In genomic region chr9:5617749-5618148, GRCh38 we compare ENCODE assay signal across 8 cellular contexts. TPM values are rescaled to one million over a fixed set of nuclear protein-coding genes. Genes with fewer than 3 reads are reported as not detected.
DNase-seq lines count a peak whose midpoint lies in the region; ATAC-seq, FAIRE-seq and TF ChIP-seq lines count a peak whose summit lies in the region.

No MANE protein-coding gene starts in this region.

- H3K27ac ChIP-seq in A549 (no peak overlapping the region), H9 (ENCODE audit: insufficient read length, low read depth, low read length) (no peak overlapping the region), hepatocyte (no peak overlapping the region)

- no peak for TF ChIP-seq RAD21 in A549 (conservative IDR thresholded peaks at IDR 0.05 in 1 of 2, IDR thresholded peaks at IDR 0.05 in 1 of 2)

- no peak overlapping the region for H2AK5ac ChIP-seq in H9 (ENCODE audit: insufficient read length, low read length)

- H3K9me3 Mint-ChIP-seq in H9: no peaks in the 10 kb centered on the region

- H2AFZ ChIP-seq in H9 (ENCODE audit: low read length) (no peak overlapping the region), hepatocyte (no peak overlapping the region)

- no peak overlapping the region for H4K5ac ChIP-seq in H9 (ENCODE audit: insufficient read length, low read depth, low read length)

- H4K20me1 ChIP-seq in H9 (ENCODE audit: control insufficient read depth, insufficient read depth, insufficient read length): no peaks in the 10 kb centered on the region
- H4K20me1 ChIP-seq in hepatocyte (ENCODE audit: insufficient read depth, poor library complexity, severe bottlenecking): no peaks in the 10 kb centered on the region

- H3K27me3 ChIP-seq in H9 (ENCODE audit: insufficient read depth, low read length) (no peaks in the 10 kb centered on the region), hepatocyte (no peaks in the 10 kb centered on the region)

- H3K36me3 Mint-ChIP-seq in H9 (ENCODE audit: insufficient read depth in 1 of 3, low read depth in 3 of 3): no peaks in the 10 kb centered on the region

- H3K56ac ChIP-seq in H9 (ENCODE audit: insufficient read length, low read depth, low read length): no peak overlapping the region

- no peaks in the 10 kb centered on the region for H3K23me2 ChIP-seq in H9 (ENCODE audit: insufficient read length, low read depth, low read length, poor library complexity, severe bottlenecking)

- H4K8ac ChIP-seq in H9 (replicated peaks; ENCODE audit: insufficient read length, low read depth, low read length): no peak overlapping the region

- H3K4me3 Mint-ChIP-seq in H9: no peak overlapping the region

- no peaks in the 10 kb centered on the region for H3K36me3 ChIP-seq in hepatocyte (replicated peaks; ENCODE audit: insufficient read depth, low read depth)

- H2BK120ac ChIP-seq in H9 (ENCODE audit: low read depth, low read length, poor library complexity, severe bottlenecking): no peak overlapping the region

- no peak overlapping the region for H3K18ac ChIP-seq in H9 (ENCODE audit: insufficient read length, low read depth, low read length)

- H2BK12ac ChIP-seq in H9 (ENCODE audit: insufficient read length, low read depth, low read length): no peak overlapping the region

- H3K27ac Mint-ChIP-seq in H9: no peak overlapping the region

- H3K4me1 ChIP-seq in A549: peaks cover 27% of the 10 kb centered on the region
- H3K4me1 ChIP-seq in H9 (ENCODE audit: insufficient read depth, low read length): no peaks in the 10 kb centered on the region
- no peaks in the 10 kb centered on the region for H3K4me1 ChIP-seq in hepatocyte (ENCODE audit: insufficient read depth)

- H3K9ac ChIP-seq in H9 (ENCODE audit: extremely low read depth, insufficient read length, low read length): no peak overlapping the region

- no peak overlapping the region for H2BK20ac ChIP-seq in H9 (ENCODE audit: low read depth, low read length, poor library complexity, severe bottlenecking)

- no peaks in the 10 kb centered on the region for H3K79me1 ChIP-seq in H9 (ENCODE audit: insufficient read depth, low read depth, low read length, poor library complexity, severe bottlenecking)

- no peak overlapping the region for H2BK5ac ChIP-seq in H9 (ENCODE audit: insufficient read length, low read length)

- no peak overlapping the region for H3T11ph ChIP-seq in H9 (ENCODE audit: low read length)

- no peak overlapping the region for H3K23ac ChIP-seq in H9 (ENCODE audit: insufficient read length, low read depth, low read length)

- H3K27me3 Mint-ChIP-seq in H9 (ENCODE audit: low read depth): no peaks in the 10 kb centered on the region

- H3K14ac ChIP-seq in H9 (ENCODE audit: insufficient read depth, low read length): no peak overlapping the region

- peak; percentile 18 for FAIRE-seq in A549 (lab: Jason Lieb, UNC)

- no peak overlapping the region for H4K91ac ChIP-seq in H9 (ENCODE audit: insufficient read length, low read depth, low read length)

- H3K79me2 ChIP-seq in H9 (ENCODE audit: insufficient read depth, low read length) (0 out of 2 replicates have a peak, but pooled peaks cover 1% of the 10 kb centered on the region), hepatocyte (no peaks in the 10 kb centered on the region)

- H3K9me3 ChIP-seq in A549 (no peaks in the 10 kb centered on the region), H9 (ENCODE audit: control insufficient read depth, low read depth, low read length) (no peaks in the 10 kb centered on the region), hepatocyte (ENCODE audit: low read depth) (no peaks in the 10 kb centered on the region)

- no peaks in the 10 kb centered on the region for H3K9me2 ChIP-seq in hepatocyte (replicated peaks; ENCODE audit: insufficient read depth)

- H3K4me3 ChIP-seq in A549 (no peak overlapping the region), hepatocyte (no peak overlapping the region)

- TF ChIP-seq EP300 in A549 (IDR thresholded peaks at IDR 0.05): no peak

- H3K4me1 Mint-ChIP-seq in H9: peaks cover 7 to 10% of the 10 kb centered on the region in 2 experiments

- CTCF ChIA-PET in A549 (lab: Yijun Ruan, JAX): interaction anchor here (0.6 kb wide), 1 partner anchor 17 kb away, joined by 3 read pairs; no protein-coding TSS in a partner anchor

- TF ChIP-seq CTCF in A549 (IDR thresholded peaks at IDR 0.05) (no peak), H9 (conservative IDR thresholded peaks at IDR 0.05) (no peak), hepatocyte (IDR thresholded peaks at IDR 0.05; ENCODE audit: poor library complexity) (no peak)

- POLR2A ChIA-PET in A549 (lab: Yijun Ruan, JAX): no interaction called here

- no peak for ATAC-seq in A549
- peak; percentile 94 for ATAC-seq in GM19025 (IDR thresholded peaks at IDR 0.05; ENCODE audit: low read depth, unreplicated experiment)
- ATAC-seq in HG03039 (IDR thresholded peaks at IDR 0.05; ENCODE audit: unreplicated experiment): peak; percentile 79

- no peak overlapping the region for H3K4ac ChIP-seq in H9 (ENCODE audit: low read depth, low read length)

- no peak overlapping the region for H2BK15ac ChIP-seq in H9 (ENCODE audit: low read depth, low read length)

- TF ChIP-seq POLR2A in A549 (IDR thresholded peaks at IDR 0.05; ENCODE audit: low read length): no peak

- no peak for DNase-seq in A549 (ENCODE audit: low read depth in 1 of 2, low spot score in 1 of 2)
- peak; percentile 57 for DNase-seq in SIG-M5 (lab: John Stamatoyannopoulos, UW)
- no peak for DNase-seq in H9
- no peak for DNase-seq in hepatocyte (ENCODE audit: low spot score)
- DNase-seq in NCI-H2196 (lab: John Stamatoyannopoulos, UW; ENCODE audit: unreplicated experiment): no peak
- no peak for DNase-seq in midbrain (lab: John Stamatoyannopoulos, UW)

- H3K4me2 ChIP-seq in A549 (no peak overlapping the region), H9 (ENCODE audit: insufficient read depth, insufficient read length, low read length) (no peak overlapping the region), hepatocyte (no peak overlapping the region)

TF ChIP-seq in A549, 52 proteins besides CTCF, POLR2A, EP300 and RAD21 (continues in another document):
- TF ChIP-seq USF2 (IDR thresholded peaks at IDR 0.05) (no peak), NFE2L2 (conservative IDR thresholded peaks at IDR 0.05; ENCODE audit: low read length) (no peak), TFCP2L1 (CRISPR knock-in tag; IDR thresholded peaks at IDR 0.05) (no peak), ZNF302 (CRISPR knock-in tag; IDR thresholded peaks at IDR 0.05) (no peak), MAFK (IDR thresholded peaks at IDR 0.05; ENCODE audit: partially characterized antibody) (no peak), HOXB5 (CRISPR knock-in tag; IDR thresholded peaks at IDR 0.05) (no peak), HEYL (CRISPR knock-in tag; IDR thresholded peaks at IDR 0.05) (no peak), PBX3 (IDR thresholded peaks at IDR 0.05) (no peak), MAX (IDR thresholded peaks at IDR 0.05) (no peak), CEBPB (IDR thresholded peaks at IDR 0.05) (no peak), E2F6 (IDR thresholded peaks at IDR 0.05; ENCODE audit: borderline replicate concordance, low read depth) (no peak), SREBF2 (IDR thresholded peaks at IDR 0.05) (no peak), RNF2 (IDR thresholded peaks at IDR 0.05; ENCODE audit: borderline replicate concordance, low read depth) (no peak), TP53 (CRISPR knock-in tag; IDR thresholded peaks at IDR 0.05) (no peak), EHF (CRISPR knock-in tag; IDR thresholded peaks at IDR 0.05) (no peak), FOSB (CRISPR knock-in tag; IDR thresholded peaks at IDR 0.05) (no peak), NR3C1 (IDR thresholded peaks at IDR 0.05) (no peak)

RNA-seq across cellular contexts. Expression of gene RIC1, which starts 11.2 kb away (rescaled TPM):
- polyA plus RNA-seq in A549 (2011; rRNA removed) (26.8 and 32.8 TPM in 2 replicates), A549 (2017; fragmentation: RNase III; extraction: RNeasy Plus Mini Kit Qiagen cat#74134 plus additional on column Dnase treatment) (10.7 to 11.9 TPM (median 11.4 TPM) in 3 replicates), hepatocyte (9.5 and 11.2 TPM in 2 replicates)
- polyA plus RNA-seq in A549 (2012; cell fraction: cytosol; rRNA removed): 6.8 and 9.8 TPM in 2 replicates
- polyA plus RNA-seq in A549 (2012; cell fraction: nucleus; rRNA removed): 10.5 and 11.7 TPM in 2 replicates
- polyA minus RNA-seq in A549 (2011; rRNA and poly(A)+ RNA removed): 38.4 and 39.0 TPM in 2 replicates
- total RNA-seq in H9 (2021) (13.7 and 13.8 TPM in 2 replicates), hepatocyte (34.9 and 45.6 TPM in 2 replicates)

Comparison
In these comparisons a context has a peak if more than half of its experiments do, and no peak if none do; other contexts are left out.
1. ATAC-seq: peak in GM19025 (single experiment) and HG03039 (single experiment); none in A549 (0 of 2).